In genomic region chr13:71610876-71611275, GRCh38 we compare ENCODE assay signal across 17 cellular contexts.
DNase-seq lines count a peak whose midpoint lies in the region; TF ChIP-seq lines count a peak whose summit lies in the region.
"Had no signal": no experiment of that assay in that cellular context is flagged by ENCODE, and none has a peak within 500 bp of the region (broad histone marks: within the 10 kb centered on the region; RNA-seq: fewer than 3 reads in every experiment).

No MANE protein-coding gene starts in this region.

- no peaks in the 10 kb centered on the region for H3K27me3 ChIP-seq in A673 (replicated peaks; ENCODE audit: insufficient read depth, low read depth, low read length, poor library complexity)
- no peaks in the 10 kb centered on the region for H3K27me3 ChIP-seq in HAP-1 (ENCODE audit: low read depth)
- H3K27me3 ChIP-seq in spleen (replicated peaks in 1 of 7), result no peaks in the 10 kb centered on the region
- H3K27me3 ChIP-seq: sigmoid colon, upper lobe of left lung had no signal

- TF ChIP-seq POLR2A in spleen (IDR thresholded peaks at IDR 0.05), result no peak

- no peak for TF ChIP-seq CTCF in A673 (conservative IDR thresholded peaks at IDR 0.05; ENCODE audit: low read depth, low read length)
- TF ChIP-seq CTCF in spleen (IDR thresholded peaks at IDR 0.05 in 8 of 11, conservative IDR thresholded peaks at IDR 0.05 in 3 of 11), result no peak

- H3K4me1 ChIP-seq in A673 (ENCODE audit: insufficient read depth, low read length, poor library complexity, severe bottlenecking) (peaks cover 32% of the 10 kb centered on the region), HAP-1 (peaks cover 66% of the 10 kb centered on the region), spleen (peaks cover 0 to 28% (median 10%) of the 10 kb centered on the region in 6 donors)
- H3K4me1 ChIP-seq: sigmoid colon, upper lobe of left lung had no signal

- BruUV-seq in A673 (replicated peaks; lab: Mats Ljungman, UMichigan), result no TSS peak

- H3K4me3 ChIP-seq in A673 (ENCODE audit: low read depth, low read length, poor library complexity, severe bottlenecking), result no peak overlapping the region
- H3K4me3 ChIP-seq in HAP-1, result no peak overlapping the region
- no peak overlapping the region for H3K4me3 ChIP-seq in spleen
- H3K4me3 ChIP-seq: K562, sigmoid colon, SK-N-MC, upper lobe of left lung had no signal

- intact Hi-C loops in A673 (cut with micrococcal nuclease; ENCODE audit: unreplicated experiment) (no loop called here), spleen (cut with DNase I; ENCODE audit: low total_unique reads) (no loop called here)

- POLR2A ChIA-PET in A673 (lab: Charles Lee; ENCODE audit: low non-redundant PET), result no interaction called here

- in situ Hi-C loops in HAP-1 (cut with MboI; ENCODE audit: low sequenced_read_pairs), result no loop called here

- DNase-seq in A673 (ENCODE audit: low spot score), result peak; percentile 56
- peak; percentile 54 to 81 for DNase-seq in HAP-1 (ENCODE audit: low spot score in 2 of 2)
- DNase-seq in NCI-H2107 (lab: John Stamatoyannopoulos, UW), result peak; percentile 44
- peak; percentile 66 for DNase-seq in SK-N-DZ (ENCODE audit: low spot score)
- DNase-seq in NCI-H2029 treated with DMSO at 0.1 percent for 48 hours (lab: John Stamatoyannopoulos, UW), result no peak
- no peak for DNase-seq in NCI-H146 (lab: John Stamatoyannopoulos, UW)
- DNase-seq in spleen, result no peak
- no peak for DNase-seq in activated CD8-positive, alpha-beta memory T cell treated with anti-CD3 and anti-CD28 coated beads for 24 hours
- DNase-seq: activated effector memory CD4-positive, alpha-beta T cell treated with anti-CD3 and anti-CD28 coated beads, Interleukin-2, amount 50 U/mL, for 16 hours; cortex of kidney; NCI-H187 treated with DMSO at 0.1 percent for 48 hours; nucleus accumbens; sigmoid colon; stimulated activated CD4-positive, alpha-beta T cell treated with anti-CD3 and anti-CD28 coated beads, Interleukin-4, amount 100 ng/mL, for 1 hour; upper lobe of left lung had no signal

- H3K36me3 ChIP-seq in A673 (ENCODE audit: insufficient read depth, low read length, poor library complexity, severe bottlenecking), result no peaks in the 10 kb centered on the region
- H3K36me3 ChIP-seq in HAP-1 (replicated peaks), result no peaks in the 10 kb centered on the region
- H3K36me3 ChIP-seq in spleen, result no peaks in the 10 kb centered on the region
- H3K36me3 ChIP-seq: sigmoid colon, upper lobe of left lung had no signal

- WGBS in spleen, 5 donors, result 22 to 40% (median 25%) methylated on average over 5 of the region's 5 CpGs

- H3K9me3 ChIP-seq in A673 (ENCODE audit: low read depth, low read length, poor library complexity, severe bottlenecking) (no peaks in the 10 kb centered on the region), HAP-1 (no peaks in the 10 kb centered on the region), spleen (no peaks in the 10 kb centered on the region)
- H3K9me3 ChIP-seq: sigmoid colon, upper lobe of left lung had no signal

- CTCF ChIA-PET in A673 (lab: Charles Lee), result no interaction called here

- no peak overlapping the region for H3K27ac ChIP-seq in A673 (ENCODE audit: low read depth, low read length, poor library complexity, severe bottlenecking)
- no peak overlapping the region for H3K27ac ChIP-seq in spleen
- H3K27ac ChIP-seq: sigmoid colon, SK-N-MC, upper lobe of left lung had no signal

Comparison
In these comparisons a context has a peak if more than half of its experiments do, and no peak if none do; other contexts are left out.
1. DNase-seq: peak in A673 (single experiment), HAP-1 (2 of 2), NCI-H2107 (single experiment) and SK-N-DZ (single experiment); none in NCI-H2029 treated with DMSO at 0.1 percent for 48 hours (single experiment), NCI-H146 (single experiment), spleen (single experiment) and activated CD8-positive, alpha-beta memory T cell treated with anti-CD3 and anti-CD28 coated beads for 24 hours (single experiment).